Comparison of ENCODE assay signal across 1 cellular context in genomic region chr3:72258786-72259185, GRCh38.
TF ChIP-seq lines count a peak whose summit lies in the region.

No MANE protein-coding gene starts in this region.

TF ChIP-seq in neural cell, 6 proteins besides CTCF, POLR2A, EP300 and RAD21 (continued from another document):
- TF ChIP-seq, protein P1, sequence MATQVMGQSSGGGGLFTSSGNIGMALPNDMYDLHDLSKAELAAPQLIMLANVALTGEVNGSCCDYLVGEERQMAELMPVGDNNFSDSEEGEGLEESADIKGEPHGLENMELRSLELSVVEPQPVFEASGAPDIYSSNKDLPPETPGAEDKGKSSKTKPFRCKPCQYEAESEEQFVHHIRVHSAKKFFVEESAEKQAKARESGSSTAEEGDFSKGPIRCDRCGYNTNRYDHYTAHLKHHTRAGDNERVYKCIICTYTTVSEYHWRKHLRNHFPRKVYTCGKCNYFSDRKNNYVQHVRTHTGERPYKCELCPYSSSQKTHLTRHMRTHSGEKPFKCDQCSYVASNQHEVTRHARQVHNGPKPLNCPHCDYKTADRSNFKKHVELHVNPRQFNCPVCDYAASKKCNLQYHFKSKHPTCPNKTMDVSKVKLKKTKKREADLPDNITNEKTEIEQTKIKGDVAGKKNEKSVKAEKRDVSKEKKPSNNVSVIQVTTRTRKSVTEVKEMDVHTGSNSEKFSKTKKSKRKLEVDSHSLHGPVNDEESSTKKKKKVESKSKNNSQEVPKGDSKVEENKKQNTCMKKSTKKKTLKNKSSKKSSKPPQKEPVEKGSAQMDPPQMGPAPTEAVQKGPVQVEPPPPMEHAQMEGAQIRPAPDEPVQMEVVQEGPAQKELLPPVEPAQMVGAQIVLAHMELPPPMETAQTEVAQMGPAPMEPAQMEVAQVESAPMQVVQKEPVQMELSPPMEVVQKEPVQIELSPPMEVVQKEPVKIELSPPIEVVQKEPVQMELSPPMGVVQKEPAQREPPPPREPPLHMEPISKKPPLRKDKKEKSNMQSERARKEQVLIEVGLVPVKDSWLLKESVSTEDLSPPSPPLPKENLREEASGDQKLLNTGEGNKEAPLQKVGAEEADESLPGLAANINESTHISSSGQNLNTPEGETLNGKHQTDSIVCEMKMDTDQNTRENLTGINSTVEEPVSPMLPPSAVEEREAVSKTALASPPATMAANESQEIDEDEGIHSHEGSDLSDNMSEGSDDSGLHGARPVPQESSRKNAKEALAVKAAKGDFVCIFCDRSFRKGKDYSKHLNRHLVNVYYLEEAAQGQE (IDR thresholded peaks at IDR 0.05; ENCODE audit: borderline replicate concordance), result no peak
